Comparison of ENCODE assay signal across 18 cellular contexts in genomic region chr10:12509016-12509793, GRCh38.
DNase-seq lines count a peak whose midpoint lies in the region; ATAC-seq and TF ChIP-seq lines count a peak whose summit lies in the region.
"Had no signal": no experiment of that assay in that cellular context is flagged by ENCODE, and none has a peak within 500 bp of the region (broad histone marks: within the 10 kb centered on the region; RNA-seq: fewer than 3 reads in every experiment).

No MANE protein-coding gene starts in this region.

- POLR2A ChIA-PET in HEK293T (lab: Yijun Ruan, JAX): no interaction called here

- CTCF ChIA-PET in HEK293T (lab: Yijun Ruan, JAX): no interaction called here

- H3K27ac ChIP-seq in coronary artery: no peak overlapping the region
- H3K27ac ChIP-seq: esophagus squamous epithelium, heart left ventricle had no signal

- H3K4me3 ChIP-seq in coronary artery: no peak overlapping the region
- H3K4me3 ChIP-seq: esophagus squamous epithelium, heart left ventricle had no signal

- no peaks in the 10 kb centered on the region for H3K9me3 Mint-ChIP-seq in activated naive CD4-positive, alpha-beta T cell treated with anti-CD3 and anti-CD28 coated beads, Interleukin-2, amount 50 U/mL, for 72 hours
- H3K9me3 Mint-ChIP-seq in stimulated activated naive CD8-positive, alpha-beta T cell treated with anti-CD3 and anti-CD28 coated beads, Interleukin-15, amount 100 ng/mL, for 72 hours: no peaks in the 10 kb centered on the region
- H3K9me3 Mint-ChIP-seq: mesothelial cell of epicardium had no signal

- H3K27me3 Mint-ChIP-seq in stimulated activated naive CD8-positive, alpha-beta T cell treated with anti-CD3 and anti-CD28 coated beads, Interleukin-15, amount 100 ng/mL, for 72 hours: no peaks in the 10 kb centered on the region

- ATAC-seq in activated naive CD4-positive, alpha-beta T cell treated with anti-CD3 and anti-CD28 coated beads, Interleukin-2, amount 50 U/mL, for 72 hours: peak; percentile 68 to 75
- ATAC-seq in HG02884 (IDR thresholded peaks at IDR 0.05; ENCODE audit: unreplicated experiment) (peak; percentile 48), GM21723 (IDR thresholded peaks at IDR 0.05; ENCODE audit: unreplicated experiment) (no peak)
- peak; percentile 69 for ATAC-seq in stimulated activated naive CD8-positive, alpha-beta T cell treated with anti-CD3 and anti-CD28 coated beads, Interleukin-15, amount 100 ng/mL, for 72 hours
- ATAC-seq: heart left ventricle had no signal

- no peak overlapping the region for H3K4me3 Mint-ChIP-seq in stimulated activated naive CD8-positive, alpha-beta T cell treated with anti-CD3 and anti-CD28 coated beads, Interleukin-15, amount 100 ng/mL, for 72 hours
- H3K4me3 Mint-ChIP-seq: mesothelial cell of epicardium had no signal

- H3K27ac Mint-ChIP-seq in activated naive CD4-positive, alpha-beta T cell treated with anti-CD3 and anti-CD28 coated beads, Interleukin-2, amount 50 U/mL, for 72 hours: no peak overlapping the region
- H3K27ac Mint-ChIP-seq in stimulated activated naive CD8-positive, alpha-beta T cell treated with anti-CD3 and anti-CD28 coated beads, Interleukin-15, amount 100 ng/mL, for 72 hours: peak overlapping the region in 1 of 2 donors; percentile 2
- H3K27ac Mint-ChIP-seq: mesothelial cell of epicardium had no signal

- no peak for DNase-seq in activated naive CD4-positive, alpha-beta T cell treated with anti-CD3 and anti-CD28 coated beads, Interleukin-2, amount 50 U/mL, for 72 hours (ENCODE audit: low spot score in 2 of 2)
- no peak for DNase-seq in activated naive CD4-positive, alpha-beta T cell treated with Interleukin-2 at 50 U/mL for 16 hours
- peak; percentile 28 for DNase-seq in coronary artery (ENCODE audit: low spot score)
- DNase-seq in stimulated activated naive CD8-positive, alpha-beta T cell treated with anti-CD3 and anti-CD28 coated beads, Interleukin-15, amount 100 ng/mL, for 72 hours: peak in 1 of 2 donors; percentile 19
- DNase-seq in HEK293T (ENCODE audit: extremely low spot score): no peak
- DNase-seq in NOMO-1 (lab: John Stamatoyannopoulos, UW; ENCODE audit: unreplicated experiment in 2 of 2): no peak
- DNase-seq: activated effector memory CD4-positive, alpha-beta T cell treated with Interleukin-2 at 50 U/mL for 16 hours; DMS 273 treated with DMSO at 0.1 percent for 48 hours; esophagus squamous epithelium; heart left ventricle; NCI-H1436; NCI-H226; nucleus accumbens; Right ventricle myocardium superior; stimulated activated naive CD4-positive, alpha-beta T cell treated with Interleukin-2 at 50 U/mL for 16 hours had no signal

- no peak for TF ChIP-seq CTCF in coronary artery (IDR thresholded peaks at IDR 0.05)

- H3K4me1 Mint-ChIP-seq in stimulated activated naive CD8-positive, alpha-beta T cell treated with anti-CD3 and anti-CD28 coated beads, Interleukin-15, amount 100 ng/mL, for 72 hours: peaks cover 48% of the 10 kb centered on the region
- H3K4me1 Mint-ChIP-seq: mesothelial cell of epicardium had no signal

- H3K36me3 Mint-ChIP-seq in activated naive CD4-positive, alpha-beta T cell treated with anti-CD3 and anti-CD28 coated beads, Interleukin-2, amount 50 U/mL, for 72 hours: no peaks in the 10 kb centered on the region
- H3K36me3 Mint-ChIP-seq: mesothelial cell of epicardium had no signal

TF ChIP-seq in HEK293T, 16 proteins besides CTCF, POLR2A, EP300 and RAD21:
- TF ChIP-seq SP1 (IDR thresholded peaks at IDR 0.05): no peak
- no peak for TF ChIP-seq TARDBP (IDR thresholded peaks at IDR 0.05)
- TF ChIP-seq FOXK2 (IDR thresholded peaks at IDR 0.05): no peak
- TF ChIP-seq CTBP1 (IDR thresholded peaks at IDR 0.05; ENCODE audit: borderline replicate concordance): no peak
- TF ChIP-seq ARNT (IDR thresholded peaks at IDR 0.05): no peak
- no peak for TF ChIP-seq ELF4 (IDR thresholded peaks at IDR 0.05)
- no peak for TF ChIP-seq NFRKB (IDR thresholded peaks at IDR 0.05)
- TF ChIP-seq FOXA1 (IDR thresholded peaks at IDR 0.05): no peak
- TF ChIP-seq PKNOX1 (IDR thresholded peaks at IDR 0.05): no peak
- TF ChIP-seq L3MBTL2 (conservative IDR thresholded peaks at IDR 0.05): no peak
- no peak for TF ChIP-seq FOXM1 (IDR thresholded peaks at IDR 0.05; ENCODE audit: borderline replicate concordance)
- TF ChIP-seq HDGF (IDR thresholded peaks at IDR 0.05; ENCODE audit: borderline replicate concordance): no peak
- TF ChIP-seq ZNF384 (IDR thresholded peaks at IDR 0.05): no peak
- no peak for TF ChIP-seq BHLHE40 (IDR thresholded peaks at IDR 0.05; ENCODE audit: borderline replicate concordance)
- TF ChIP-seq LEF1 (IDR thresholded peaks at IDR 0.05; ENCODE audit: borderline replicate concordance): no peak
- no peak for TF ChIP-seq SUZ12 (IDR thresholded peaks at IDR 0.05)
